Comparison of ENCODE assay signal across 2 cellular contexts in the genomic region with DNA sequence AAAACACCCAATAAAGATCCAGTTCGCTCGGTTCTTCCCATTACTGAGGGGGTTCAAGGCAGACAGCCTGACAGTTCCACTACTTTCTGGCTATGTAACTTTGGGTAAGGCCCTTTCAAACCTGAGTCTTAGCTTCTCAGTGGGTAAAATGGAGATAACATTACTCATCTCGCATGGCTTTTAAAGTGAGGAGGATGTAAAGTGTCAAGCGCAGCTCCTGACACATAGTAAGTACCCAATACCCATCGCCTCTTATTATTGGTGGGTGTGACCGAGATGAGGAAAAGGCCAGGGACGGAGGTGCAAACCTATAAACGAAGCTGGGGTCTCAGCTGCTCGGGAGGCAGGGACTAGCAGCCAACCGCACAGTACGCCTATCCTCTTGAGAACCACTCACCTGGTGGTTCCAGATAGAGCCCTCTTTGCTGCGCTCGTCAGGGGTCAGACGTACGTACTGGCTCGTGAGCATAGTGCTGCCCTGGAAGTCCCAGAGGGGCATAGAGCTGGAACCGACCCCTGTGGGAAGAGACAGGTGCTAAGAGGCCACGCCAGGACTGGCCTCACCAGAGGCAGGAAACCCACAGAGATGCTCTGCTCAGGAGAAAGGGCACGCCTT.
TF ChIP-seq lines count a peak whose summit lies in the region.

No MANE protein-coding gene starts in this region.

TF ChIP-seq in A549, 52 proteins besides CTCF, POLR2A, EP300 and RAD21 (continued from another document):
- TF ChIP-seq, protein P1, sequence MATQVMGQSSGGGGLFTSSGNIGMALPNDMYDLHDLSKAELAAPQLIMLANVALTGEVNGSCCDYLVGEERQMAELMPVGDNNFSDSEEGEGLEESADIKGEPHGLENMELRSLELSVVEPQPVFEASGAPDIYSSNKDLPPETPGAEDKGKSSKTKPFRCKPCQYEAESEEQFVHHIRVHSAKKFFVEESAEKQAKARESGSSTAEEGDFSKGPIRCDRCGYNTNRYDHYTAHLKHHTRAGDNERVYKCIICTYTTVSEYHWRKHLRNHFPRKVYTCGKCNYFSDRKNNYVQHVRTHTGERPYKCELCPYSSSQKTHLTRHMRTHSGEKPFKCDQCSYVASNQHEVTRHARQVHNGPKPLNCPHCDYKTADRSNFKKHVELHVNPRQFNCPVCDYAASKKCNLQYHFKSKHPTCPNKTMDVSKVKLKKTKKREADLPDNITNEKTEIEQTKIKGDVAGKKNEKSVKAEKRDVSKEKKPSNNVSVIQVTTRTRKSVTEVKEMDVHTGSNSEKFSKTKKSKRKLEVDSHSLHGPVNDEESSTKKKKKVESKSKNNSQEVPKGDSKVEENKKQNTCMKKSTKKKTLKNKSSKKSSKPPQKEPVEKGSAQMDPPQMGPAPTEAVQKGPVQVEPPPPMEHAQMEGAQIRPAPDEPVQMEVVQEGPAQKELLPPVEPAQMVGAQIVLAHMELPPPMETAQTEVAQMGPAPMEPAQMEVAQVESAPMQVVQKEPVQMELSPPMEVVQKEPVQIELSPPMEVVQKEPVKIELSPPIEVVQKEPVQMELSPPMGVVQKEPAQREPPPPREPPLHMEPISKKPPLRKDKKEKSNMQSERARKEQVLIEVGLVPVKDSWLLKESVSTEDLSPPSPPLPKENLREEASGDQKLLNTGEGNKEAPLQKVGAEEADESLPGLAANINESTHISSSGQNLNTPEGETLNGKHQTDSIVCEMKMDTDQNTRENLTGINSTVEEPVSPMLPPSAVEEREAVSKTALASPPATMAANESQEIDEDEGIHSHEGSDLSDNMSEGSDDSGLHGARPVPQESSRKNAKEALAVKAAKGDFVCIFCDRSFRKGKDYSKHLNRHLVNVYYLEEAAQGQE (IDR thresholded peaks at IDR 0.05) = no peak
- TF ChIP-seq ZC3H11A (IDR thresholded peaks at IDR 0.05) (no peak), CEBPB (IDR thresholded peaks at IDR 0.05) (no peak), NFE2L2 (conservative IDR thresholded peaks at IDR 0.05; ENCODE audit: low read length) (no peak), MAZ (IDR thresholded peaks at IDR 0.05; ENCODE audit: borderline replicate concordance, low read depth, low read length) (no peak), KDM1A (IDR thresholded peaks at IDR 0.05; ENCODE audit: low read depth) (no peak)

TF ChIP-seq in HEK293, 187 proteins besides CTCF, POLR2A, EP300 and RAD21 (continued from another document):
- TF ChIP-seq, protein P2, sequence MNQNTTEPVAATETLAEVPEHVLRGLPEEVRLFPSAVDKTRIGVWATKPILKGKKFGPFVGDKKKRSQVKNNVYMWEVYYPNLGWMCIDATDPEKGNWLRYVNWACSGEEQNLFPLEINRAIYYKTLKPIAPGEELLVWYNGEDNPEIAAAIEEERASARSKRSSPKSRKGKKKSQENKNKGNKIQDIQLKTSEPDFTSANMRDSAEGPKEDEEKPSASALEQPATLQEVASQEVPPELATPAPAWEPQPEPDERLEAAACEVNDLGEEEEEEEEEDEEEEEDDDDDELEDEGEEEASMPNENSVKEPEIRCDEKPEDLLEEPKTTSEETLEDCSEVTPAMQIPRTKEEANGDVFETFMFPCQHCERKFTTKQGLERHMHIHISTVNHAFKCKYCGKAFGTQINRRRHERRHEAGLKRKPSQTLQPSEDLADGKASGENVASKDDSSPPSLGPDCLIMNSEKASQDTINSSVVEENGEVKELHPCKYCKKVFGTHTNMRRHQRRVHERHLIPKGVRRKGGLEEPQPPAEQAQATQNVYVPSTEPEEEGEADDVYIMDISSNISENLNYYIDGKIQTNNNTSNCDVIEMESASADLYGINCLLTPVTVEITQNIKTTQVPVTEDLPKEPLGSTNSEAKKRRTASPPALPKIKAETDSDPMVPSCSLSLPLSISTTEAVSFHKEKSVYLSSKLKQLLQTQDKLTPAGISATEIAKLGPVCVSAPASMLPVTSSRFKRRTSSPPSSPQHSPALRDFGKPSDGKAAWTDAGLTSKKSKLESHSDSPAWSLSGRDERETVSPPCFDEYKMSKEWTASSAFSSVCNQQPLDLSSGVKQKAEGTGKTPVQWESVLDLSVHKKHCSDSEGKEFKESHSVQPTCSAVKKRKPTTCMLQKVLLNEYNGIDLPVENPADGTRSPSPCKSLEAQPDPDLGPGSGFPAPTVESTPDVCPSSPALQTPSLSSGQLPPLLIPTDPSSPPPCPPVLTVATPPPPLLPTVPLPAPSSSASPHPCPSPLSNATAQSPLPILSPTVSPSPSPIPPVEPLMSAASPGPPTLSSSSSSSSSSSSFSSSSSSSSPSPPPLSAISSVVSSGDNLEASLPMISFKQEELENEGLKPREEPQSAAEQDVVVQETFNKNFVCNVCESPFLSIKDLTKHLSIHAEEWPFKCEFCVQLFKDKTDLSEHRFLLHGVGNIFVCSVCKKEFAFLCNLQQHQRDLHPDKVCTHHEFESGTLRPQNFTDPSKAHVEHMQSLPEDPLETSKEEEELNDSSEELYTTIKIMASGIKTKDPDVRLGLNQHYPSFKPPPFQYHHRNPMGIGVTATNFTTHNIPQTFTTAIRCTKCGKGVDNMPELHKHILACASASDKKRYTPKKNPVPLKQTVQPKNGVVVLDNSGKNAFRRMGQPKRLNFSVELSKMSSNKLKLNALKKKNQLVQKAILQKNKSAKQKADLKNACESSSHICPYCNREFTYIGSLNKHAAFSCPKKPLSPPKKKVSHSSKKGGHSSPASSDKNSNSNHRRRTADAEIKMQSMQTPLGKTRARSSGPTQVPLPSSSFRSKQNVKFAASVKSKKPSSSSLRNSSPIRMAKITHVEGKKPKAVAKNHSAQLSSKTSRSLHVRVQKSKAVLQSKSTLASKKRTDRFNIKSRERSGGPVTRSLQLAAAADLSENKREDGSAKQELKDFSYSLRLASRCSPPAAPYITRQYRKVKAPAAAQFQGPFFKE (tag by site-specific recombination; IDR thresholded peaks at IDR 0.05; ENCODE audit: borderline replicate concordance) = no peak
- TF ChIP-seq ZNF433 (tag by site-specific recombination; IDR thresholded peaks at IDR 0.05; ENCODE audit: low read depth) (no peak), ZNF416 (tag by site-specific recombination; IDR thresholded peaks at IDR 0.05) (no peak), ZNF2 (tag by site-specific recombination; IDR thresholded peaks at IDR 0.05) (no peak), GFI1B (tag by site-specific recombination; IDR thresholded peaks at IDR 0.05) (no peak), ZNF354C (tag by site-specific recombination; IDR thresholded peaks at IDR 0.05; ENCODE audit: borderline replicate concordance, low read depth) (no peak)
- TF ChIP-seq, protein P3, sequence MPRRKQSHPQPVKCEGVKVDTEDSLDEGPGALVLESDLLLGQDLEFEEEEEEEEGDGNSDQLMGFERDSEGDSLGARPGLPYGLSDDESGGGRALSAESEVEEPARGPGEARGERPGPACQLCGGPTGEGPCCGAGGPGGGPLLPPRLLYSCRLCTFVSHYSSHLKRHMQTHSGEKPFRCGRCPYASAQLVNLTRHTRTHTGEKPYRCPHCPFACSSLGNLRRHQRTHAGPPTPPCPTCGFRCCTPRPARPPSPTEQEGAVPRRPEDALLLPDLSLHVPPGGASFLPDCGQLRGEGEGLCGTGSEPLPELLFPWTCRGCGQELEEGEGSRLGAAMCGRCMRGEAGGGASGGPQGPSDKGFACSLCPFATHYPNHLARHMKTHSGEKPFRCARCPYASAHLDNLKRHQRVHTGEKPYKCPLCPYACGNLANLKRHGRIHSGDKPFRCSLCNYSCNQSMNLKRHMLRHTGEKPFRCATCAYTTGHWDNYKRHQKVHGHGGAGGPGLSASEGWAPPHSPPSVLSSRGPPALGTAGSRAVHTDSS (tag by site-specific recombination; IDR thresholded peaks at IDR 0.05) = no peak
- TF ChIP-seq, protein P4, sequence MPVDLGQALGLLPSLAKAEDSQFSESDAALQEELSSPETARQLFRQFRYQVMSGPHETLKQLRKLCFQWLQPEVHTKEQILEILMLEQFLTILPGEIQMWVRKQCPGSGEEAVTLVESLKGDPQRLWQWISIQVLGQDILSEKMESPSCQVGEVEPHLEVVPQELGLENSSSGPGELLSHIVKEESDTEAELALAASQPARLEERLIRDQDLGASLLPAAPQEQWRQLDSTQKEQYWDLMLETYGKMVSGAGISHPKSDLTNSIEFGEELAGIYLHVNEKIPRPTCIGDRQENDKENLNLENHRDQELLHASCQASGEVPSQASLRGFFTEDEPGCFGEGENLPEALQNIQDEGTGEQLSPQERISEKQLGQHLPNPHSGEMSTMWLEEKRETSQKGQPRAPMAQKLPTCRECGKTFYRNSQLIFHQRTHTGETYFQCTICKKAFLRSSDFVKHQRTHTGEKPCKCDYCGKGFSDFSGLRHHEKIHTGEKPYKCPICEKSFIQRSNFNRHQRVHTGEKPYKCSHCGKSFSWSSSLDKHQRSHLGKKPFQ (tag by site-specific recombination; IDR thresholded peaks at IDR 0.05) = no peak
- TF ChIP-seq, protein P5, sequence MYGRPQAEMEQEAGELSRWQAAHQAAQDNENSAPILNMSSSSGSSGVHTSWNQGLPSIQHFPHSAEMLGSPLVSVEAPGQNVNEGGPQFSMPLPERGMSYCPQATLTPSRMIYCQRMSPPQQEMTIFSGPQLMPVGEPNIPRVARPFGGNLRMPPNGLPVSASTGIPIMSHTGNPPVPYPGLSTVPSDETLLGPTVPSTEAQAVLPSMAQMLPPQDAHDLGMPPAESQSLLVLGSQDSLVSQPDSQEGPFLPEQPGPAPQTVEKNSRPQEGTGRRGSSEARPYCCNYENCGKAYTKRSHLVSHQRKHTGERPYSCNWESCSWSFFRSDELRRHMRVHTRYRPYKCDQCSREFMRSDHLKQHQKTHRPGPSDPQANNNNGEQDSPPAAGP (tag by site-specific recombination; IDR thresholded peaks at IDR 0.05) = no peak
